24 cellular contexts compared by ENCODE assay signal in genomic region chr4:1393866-1394265, GRCh38. TPM values are rescaled to one million over a fixed set of nuclear protein-coding genes. Genes with fewer than 3 reads are reported as not detected.
A peak's percentile ranks its signal among the peaks of the same experiment; 100 is the strongest.
DNase-seq lines count a peak whose midpoint lies in the region; ATAC-seq lines count a peak whose summit lies in the region.
"Had no signal": no experiment of that assay in that cellular context is flagged by ENCODE, and none has a peak within 500 bp of the region (broad histone marks: within the 10 kb centered on the region; RNA-seq: fewer than 3 reads in every experiment).

No MANE protein-coding gene starts in this region.

- H3K36me3 Mint-ChIP-seq in activated naive CD8-positive, alpha-beta T cell treated with anti-CD3 and anti-CD28 coated beads, Interleukin-2, amount 10 ng/mL, durations not matched to agents 7 days and 5 days, result peaks cover 14% of the 10 kb centered on the region
- H3K36me3 Mint-ChIP-seq in activated naive CD8-positive, alpha-beta T cell treated with anti-CD3 and anti-CD28 coated beads for 36 hours, result peaks cover 25% of the 10 kb centered on the region
- no peaks in the 10 kb centered on the region for H3K36me3 Mint-ChIP-seq in effector memory CD8-positive, alpha-beta T cell (ENCODE audit: insufficient read depth)

- H3K27me3 Mint-ChIP-seq in activated naive CD8-positive, alpha-beta T cell treated with anti-CD3 and anti-CD28 coated beads, Interleukin-2, amount 10 ng/mL, durations not matched to agents 7 days and 5 days, result no peaks in the 10 kb centered on the region
- H3K27me3 Mint-ChIP-seq in activated naive CD8-positive, alpha-beta T cell treated with anti-CD3 and anti-CD28 coated beads for 36 hours, result no peaks in the 10 kb centered on the region
- H3K27me3 Mint-ChIP-seq in effector memory CD8-positive, alpha-beta T cell, result no peaks in the 10 kb centered on the region

- peak; percentile 20 for DNase-seq in activated naive CD8-positive, alpha-beta T cell treated with anti-CD3 and anti-CD28 coated beads, Interleukin-2, amount 10 ng/mL, durations not matched to agents 7 days and 5 days
- no peak for DNase-seq in activated naive CD8-positive, alpha-beta T cell treated with anti-CD3 and anti-CD28 coated beads for 36 hours
- peak; percentile 15 for DNase-seq in left ventricle myocardium superior
- DNase-seq in neuronal stem cell (ENCODE audit: low spot score), result no peak
- peak; percentile 20 to 44 for DNase-seq in aorta
- DNase-seq in effector memory CD8-positive, alpha-beta T cell, result no peak
- DNase-seq: CD8-positive, alpha-beta T cell; DMS79; GM23248; KG1; NCI-H1048; NCI-H1436 treated with DMSO at 0.1 percent for 48 hours; NCI-H2029 treated with DMSO at 0.1 percent for 48 hours; NCI-H2171 treated with DMSO at 0.1 percent for 48 hours; NCI-H446 treated with DMSO at 0.1 percent for 48 hours; NCI-H748 treated with DMSO at 0.1 percent for 48 hours; OCI-M1 had no signal

- no peak overlapping the region for H2BK5ac ChIP-seq in neuronal stem cell (ENCODE audit: low read length)

- H3K36me3 ChIP-seq in neuronal stem cell (replicated peaks in 1 of 2; ENCODE audit: control insufficient read depth in 2 of 2, insufficient read depth in 2 of 2, low read length in 2 of 2) (peaks cover 0 to 3% of the 10 kb centered on the region in 2 donors), aorta (ENCODE audit: control insufficient read depth in 1 of 2, insufficient read depth in 2 of 2, low read length in 1 of 2) (peaks cover 0 to 6% of the 10 kb centered on the region in 2 donors)

- H3K23ac ChIP-seq in neuronal stem cell (ENCODE audit: low read depth, low read length, poor library complexity), result no peak overlapping the region

- H2AK5ac ChIP-seq in neuronal stem cell (ENCODE audit: low read depth, low read length), result no peak overlapping the region

- peaks cover 22 to 26% of the 10 kb centered on the region in 2 donors for H3K9me3 ChIP-seq in neuronal stem cell (replicated peaks in 1 of 2; ENCODE audit: control insufficient read depth in 2 of 2, insufficient read depth in 1 of 2, low read depth in 1 of 2, low read length in 2 of 2)
- H3K9me3 ChIP-seq in aorta (ENCODE audit: control insufficient read depth, low read length), result peaks cover 4% of the 10 kb centered on the region

- peaks cover 7% of the 10 kb centered on the region for H3K9me3 Mint-ChIP-seq in activated naive CD8-positive, alpha-beta T cell treated with anti-CD3 and anti-CD28 coated beads, Interleukin-2, amount 10 ng/mL, durations not matched to agents 7 days and 5 days
- peaks cover 10% of the 10 kb centered on the region for H3K9me3 Mint-ChIP-seq in activated naive CD8-positive, alpha-beta T cell treated with anti-CD3 and anti-CD28 coated beads for 36 hours
- peaks cover 0 to 4% of the 10 kb centered on the region in 2 donors for H3K9me3 Mint-ChIP-seq in effector memory CD8-positive, alpha-beta T cell

- POLR2A ChIA-PET in activated naive CD8-positive, alpha-beta T cell treated with anti-CD3 and anti-CD28 coated beads, Interleukin-2, amount 10 ng/mL, durations not matched to agents 7 days and 5 days (lab: Charles Lee), result no interaction called here

- no peaks in the 10 kb centered on the region for H3K4me1 Mint-ChIP-seq in activated naive CD8-positive, alpha-beta T cell treated with anti-CD3 and anti-CD28 coated beads, Interleukin-2, amount 10 ng/mL, durations not matched to agents 7 days and 5 days
- H3K4me1 Mint-ChIP-seq in activated naive CD8-positive, alpha-beta T cell treated with anti-CD3 and anti-CD28 coated beads for 36 hours, result no peaks in the 10 kb centered on the region
- H3K4me1 Mint-ChIP-seq in effector memory CD8-positive, alpha-beta T cell (ENCODE audit: low read depth in 2 of 2), result no peaks in the 10 kb centered on the region

- no CpG with 5 or more reads among the region's 10 CpGs for WGBS in neuronal stem cell (ENCODE audit: extremely low coverage in 2 of 2, insufficient read length in 2 of 2, insufficient replicate concordance in 1 of 2), 2 donors
- WGBS in aorta, 2 donors, result 96 to 97% methylated on average over 10 of the region's 10 CpGs

- no peak overlapping the region for H4K91ac ChIP-seq in neuronal stem cell (ENCODE audit: low read depth, low read length, poor library complexity)

- H2BK12ac ChIP-seq in neuronal stem cell (ENCODE audit: low read length), result no peak overlapping the region

- ATAC-seq in activated naive CD8-positive, alpha-beta T cell treated with anti-CD3 and anti-CD28 coated beads, Interleukin-2, amount 10 ng/mL, durations not matched to agents 7 days and 5 days (ENCODE audit: low read depth), result no peak
- ATAC-seq in left ventricle myocardium superior (no peak), aorta (ENCODE audit: low FRiP score) (no peak), GM18870 (IDR thresholded peaks at IDR 0.05; ENCODE audit: unreplicated experiment) (no peak), GM18511 (IDR thresholded peaks at IDR 0.05; ENCODE audit: unreplicated experiment) (no peak)
- no peak for ATAC-seq in effector memory CD8-positive, alpha-beta T cell (replicated peaks)
- ATAC-seq: CD8-positive, alpha-beta T cell; HCT116 had no signal

- H2BK120ac ChIP-seq in neuronal stem cell (ENCODE audit: low read depth, low read length), result no peak overlapping the region

- H3K4me3 ChIP-seq in neuronal stem cell (ENCODE audit: low read length in 2 of 2) (no peak overlapping the region), aorta (ENCODE audit: low read length in 2 of 2) (no peak overlapping the region)
- H3K4me3 ChIP-seq: GM23248 had no signal

- no peak overlapping the region for H2AFZ ChIP-seq in neuronal stem cell (ENCODE audit: low read length)
- H2AFZ ChIP-seq: GM23248 had no signal

- peak overlapping the region; percentile 66 for H3K9ac ChIP-seq in neuronal stem cell (ENCODE audit: low read depth, low read length, poor library complexity)
- H3K9ac ChIP-seq: GM23248 had no signal

- peaks cover 3% of the 10 kb centered on the region for H3K79me1 ChIP-seq in neuronal stem cell (ENCODE audit: low read depth, low read length)

- intact Hi-C loops in left ventricle myocardium superior (cut with micrococcal nuclease) (no loop called here), aorta (cut with DNase I) (no loop called here)

- no peak overlapping the region for H3K4ac ChIP-seq in neuronal stem cell (ENCODE audit: low read length)

- H4K8ac ChIP-seq in neuronal stem cell (ENCODE audit: low read depth, low read length), result no peak overlapping the region

- H3K4me2 ChIP-seq in neuronal stem cell (ENCODE audit: insufficient read depth, low read length, poor library complexity, severe bottlenecking), result no peak overlapping the region

- no peak overlapping the region for H3K4me3 Mint-ChIP-seq in activated naive CD8-positive, alpha-beta T cell treated with anti-CD3 and anti-CD28 coated beads, Interleukin-2, amount 10 ng/mL, durations not matched to agents 7 days and 5 days
- no peak overlapping the region for H3K4me3 Mint-ChIP-seq in activated naive CD8-positive, alpha-beta T cell treated with anti-CD3 and anti-CD28 coated beads for 36 hours
- H3K4me3 Mint-ChIP-seq in effector memory CD8-positive, alpha-beta T cell, result no peak overlapping the region
- H3K4me3 Mint-ChIP-seq: CD8-positive, alpha-beta T cell had no signal

- H3K4me1 ChIP-seq in neuronal stem cell (ENCODE audit: control insufficient read depth in 2 of 2, insufficient read depth in 1 of 2, low read depth in 1 of 2, low read length in 2 of 2) (no peaks in the 10 kb centered on the region), aorta (ENCODE audit: control insufficient read depth in 1 of 2, insufficient read depth in 2 of 2, low read length in 2 of 2) (no peaks in the 10 kb centered on the region)

- no peak overlapping the region for H3K18ac ChIP-seq in neuronal stem cell (ENCODE audit: low read length)

- H3K27me3 ChIP-seq in neuronal stem cell (ENCODE audit: control insufficient read depth in 3 of 3, insufficient read depth in 3 of 3, low read depth in 1 of 3, low read length in 3 of 3) (no peaks in the 10 kb centered on the region), aorta (ENCODE audit: control insufficient read depth in 1 of 2, insufficient read depth in 2 of 2, low read length in 1 of 2) (no peaks in the 10 kb centered on the region)

- no peak overlapping the region for H3K27ac Mint-ChIP-seq in activated naive CD8-positive, alpha-beta T cell treated with anti-CD3 and anti-CD28 coated beads, Interleukin-2, amount 10 ng/mL, durations not matched to agents 7 days and 5 days
- H3K27ac Mint-ChIP-seq in activated naive CD8-positive, alpha-beta T cell treated with anti-CD3 and anti-CD28 coated beads for 36 hours, result no peak overlapping the region
- no peak overlapping the region for H3K27ac Mint-ChIP-seq in effector memory CD8-positive, alpha-beta T cell
- H3K27ac Mint-ChIP-seq: CD8-positive, alpha-beta T cell had no signal

- H3K27ac ChIP-seq in neuronal stem cell (replicated peaks; ENCODE audit: low read length), result no peak overlapping the region
- H3K27ac ChIP-seq in aorta (ENCODE audit: low read depth in 1 of 2, low read length in 2 of 2), result no peak overlapping the region
- H3K27ac ChIP-seq: 22Rv1, GM23248 had no signal

- H2BK15ac ChIP-seq in neuronal stem cell (ENCODE audit: low read length), result peak overlapping the region; percentile 52

- no peak overlapping the region for H3K14ac ChIP-seq in neuronal stem cell (ENCODE audit: low read length)

RNA-seq across cellular contexts. Expression of gene NKX1-1, which starts 12.4 kb away (rescaled TPM):
- total RNA-seq in activated naive CD8-positive, alpha-beta T cell treated with anti-CD3 and anti-CD28 coated beads, Interleukin-2, amount 10 ng/mL, durations not matched to agents 7 days and 5 days, result not detected
- not detected for total RNA-seq in activated naive CD8-positive, alpha-beta T cell treated with anti-CD3 and anti-CD28 coated beads for 36 hours
- not detected for total RNA-seq in left ventricle myocardium superior
- polyA plus RNA-seq in neuronal stem cell (2013, experiment 1 of 2), result not detected
- polyA plus RNA-seq in neuronal stem cell (2013, experiment 2 of 2), result not detected
- total RNA-seq in aorta, result not detected
- not detected for polyA plus RNA-seq in aorta
- total RNA-seq: CD8-positive, alpha-beta T cell; GM23248; M059J; RPMI7951 had no signal
- polyA plus RNA-seq: BJ, GM23248 had no signal

RNA-seq across cellular contexts. Expression of gene UVSSA, which starts 46.9 kb away (rescaled TPM):
- total RNA-seq in activated naive CD8-positive, alpha-beta T cell treated with anti-CD3 and anti-CD28 coated beads, Interleukin-2, amount 10 ng/mL, durations not matched to agents 7 days and 5 days, result 10 to 100 TPM; 30.0 to 30.9 TPM
- 10 to 100 TPM; 13.2 to 14.1 TPM for total RNA-seq in activated naive CD8-positive, alpha-beta T cell treated with anti-CD3 and anti-CD28 coated beads for 36 hours
- total RNA-seq in left ventricle myocardium superior (5.9 TPM), aorta (10 to 100 TPM; 19.9 to 33.5 TPM)
- polyA plus RNA-seq in neuronal stem cell (2013, experiment 1 of 2), result 8.6 TPM
- polyA plus RNA-seq in neuronal stem cell (2013, experiment 2 of 2), result 8.7 TPM
- polyA plus RNA-seq in aorta, result 10 to 100 TPM in 1 of 2 donors, 1 to 10 TPM in 1; 2.3 to 12.7 TPM

Comparison
In these comparisons a context has a peak if more than half of its experiments do, and no peak if none do; other contexts are left out.
1. DNase-seq: peak in activated naive CD8-positive, alpha-beta T cell treated with anti-CD3 and anti-CD28 coated beads, Interleukin-2, amount 10 ng/mL, durations not matched to agents 7 days and 5 days (single experiment), left ventricle myocardium superior (single experiment) and aorta (2 of 2); none in activated naive CD8-positive, alpha-beta T cell treated with anti-CD3 and anti-CD28 coated beads for 36 hours (single experiment), neuronal stem cell (single experiment) and effector memory CD8-positive, alpha-beta T cell (0 of 3).